11 cellular contexts compared by ENCODE assay signal in the genomic region with DNA sequence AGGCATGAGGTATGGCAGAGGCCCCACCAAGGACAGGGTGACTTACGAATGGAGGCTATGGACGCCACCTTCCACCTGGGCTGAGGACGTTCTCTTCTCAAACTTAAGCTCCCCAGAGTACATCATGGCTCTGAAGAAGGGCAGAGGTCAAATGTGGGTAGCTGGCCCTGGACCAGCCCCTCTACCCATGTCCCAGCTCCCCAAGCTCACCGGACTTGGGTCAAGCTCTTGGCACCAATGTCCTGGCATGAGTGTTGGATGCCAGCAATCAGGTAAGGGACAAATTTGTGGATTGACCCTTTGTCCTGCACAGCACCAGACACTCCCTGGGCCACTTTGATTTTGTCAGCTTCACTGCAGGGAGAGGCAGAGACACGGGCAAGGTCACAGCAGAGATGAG. TPM values are rescaled to one million over a fixed set of nuclear protein-coding genes. Genes with fewer than 3 reads are reported as not detected.
A peak's percentile ranks its signal among the peaks of the same experiment; 100 is the strongest.
DNase-seq lines count a peak whose midpoint lies in the region; ATAC-seq lines count a peak whose summit lies in the region.
"Had no signal": no experiment of that assay in that cellular context is flagged by ENCODE, and none has a peak within 500 bp of the region (broad histone marks: within the 10 kb centered on the region; RNA-seq: fewer than 3 reads in every experiment).

No MANE protein-coding gene starts in this region.

- CTCF ChIA-PET in activated CD4-positive, alpha-beta T cell treated with anti-CD3 and anti-CD28 coated beads, Interleukin-2, amount 10 ng/mL, durations not matched to agents 7 days and 5 days (lab: Charles Lee) = interaction anchor here (1.3 to 9.3 kb wide), 2 partner anchors 9 to 17 kb away, joined by 6 to 100 read pairs; a partner anchor contains a TSS

- intact Hi-C loops in activated CD4-positive, alpha-beta T cell treated with anti-CD3 and anti-CD28 coated beads, Interleukin-2, amount 10 ng/mL, durations not matched to agents 24 days and 14 days (cut with micrococcal nuclease) = loop anchor here (10.0 kb wide), 1 partner anchor 840 kb away; a partner anchor contains a TSS

- peaks cover 43% of the 10 kb centered on the region for H3K4me1 Mint-ChIP-seq in activated CD4-positive, alpha-beta T cell treated with anti-CD3 and anti-CD28 coated beads, Interleukin-2, amount 10 ng/mL, durations not matched to agents 24 days and 14 days
- peaks cover 64% of the 10 kb centered on the region for H3K4me1 Mint-ChIP-seq in activated CD4-positive, alpha-beta T cell treated with anti-CD3 and anti-CD28 coated beads, Interleukin-2, amount 10 ng/mL, durations not matched to agents 7 days and 5 days
- peaks cover 37% of the 10 kb centered on the region for H3K4me1 Mint-ChIP-seq in T-helper 17 cell
- peaks cover 45 to 49% of the 10 kb centered on the region in 2 donors for H3K4me1 Mint-ChIP-seq in natural killer cell treated with Interleukin-12 subunit alpha and Interleukin-12 subunit beta and Interleukin-15 and Interleukin-18, amount 100 ng/mL, for 72 hours (ENCODE audit: low read depth in 2 of 2)

- no peaks in the 10 kb centered on the region for H3K27me3 Mint-ChIP-seq in activated CD4-positive, alpha-beta T cell treated with anti-CD3 and anti-CD28 coated beads, Interleukin-2, amount 10 ng/mL, durations not matched to agents 24 days and 14 days
- H3K27me3 Mint-ChIP-seq in activated CD4-positive, alpha-beta T cell treated with anti-CD3 and anti-CD28 coated beads, Interleukin-2, amount 10 ng/mL, durations not matched to agents 7 days and 5 days = no peaks in the 10 kb centered on the region
- no peaks in the 10 kb centered on the region for H3K27me3 Mint-ChIP-seq in T-helper 17 cell
- no peaks in the 10 kb centered on the region for H3K27me3 Mint-ChIP-seq in natural killer cell treated with Interleukin-12 subunit alpha and Interleukin-12 subunit beta and Interleukin-15 and Interleukin-18, amount 100 ng/mL, for 72 hours

- no peak for DNase-seq in activated CD4-positive, alpha-beta T cell treated with anti-CD3 and anti-CD28 coated beads, Interleukin-2, amount 10 ng/mL, durations not matched to agents 24 days and 14 days
- DNase-seq in activated CD4-positive, alpha-beta T cell treated with anti-CD3 and anti-CD28 coated beads, Interleukin-2, amount 10 ng/mL, durations not matched to agents 7 days and 5 days = no peak
- DNase-seq in T-helper 17 cell = no peak
- no peak for DNase-seq in natural killer cell treated with Interleukin-12 subunit alpha and Interleukin-12 subunit beta and Interleukin-15 and Interleukin-18, amount 100 ng/mL, for 72 hours (ENCODE audit: low spot score)
- DNase-seq: amygdala, NCI-H146, NCI-H446, spleen had no signal

- H3K9me3 ChIP-seq in T-helper 17 cell (ENCODE audit: control insufficient read depth, low read length, poor library complexity, severe bottlenecking) = no peaks in the 10 kb centered on the region
- H3K9me3 ChIP-seq: SK-N-SH, spleen had no signal

- POLR2A ChIA-PET in activated CD4-positive, alpha-beta T cell treated with anti-CD3 and anti-CD28 coated beads, Interleukin-2, amount 10 ng/mL, durations not matched to agents 7 days and 5 days (lab: Charles Lee) = no interaction called here

- H3K36me3 Mint-ChIP-seq in activated CD4-positive, alpha-beta T cell treated with anti-CD3 and anti-CD28 coated beads, Interleukin-2, amount 10 ng/mL, durations not matched to agents 24 days and 14 days (ENCODE audit: low read depth) = peaks cover 67% of the 10 kb centered on the region
- H3K36me3 Mint-ChIP-seq in activated CD4-positive, alpha-beta T cell treated with anti-CD3 and anti-CD28 coated beads, Interleukin-2, amount 10 ng/mL, durations not matched to agents 7 days and 5 days (ENCODE audit: low read depth) = peaks cover 44% of the 10 kb centered on the region
- peaks cover 3% of the 10 kb centered on the region for H3K36me3 Mint-ChIP-seq in T-helper 17 cell (ENCODE audit: low read depth)
- peaks cover 22% of the 10 kb centered on the region for H3K36me3 Mint-ChIP-seq in natural killer cell treated with Interleukin-12 subunit alpha and Interleukin-12 subunit beta and Interleukin-15 and Interleukin-18, amount 100 ng/mL, for 72 hours

- no peak overlapping the region for H3K4me3 Mint-ChIP-seq in activated CD4-positive, alpha-beta T cell treated with anti-CD3 and anti-CD28 coated beads, Interleukin-2, amount 10 ng/mL, durations not matched to agents 24 days and 14 days
- no peak overlapping the region for H3K4me3 Mint-ChIP-seq in activated CD4-positive, alpha-beta T cell treated with anti-CD3 and anti-CD28 coated beads, Interleukin-2, amount 10 ng/mL, durations not matched to agents 7 days and 5 days
- H3K4me3 Mint-ChIP-seq in T-helper 17 cell = peak overlapping the region; percentile 45
- H3K4me3 Mint-ChIP-seq in natural killer cell treated with Interleukin-12 subunit alpha and Interleukin-12 subunit beta and Interleukin-15 and Interleukin-18, amount 100 ng/mL, for 72 hours = peak overlapping the region; percentile 34

- peak overlapping the region; percentile 47 for H3K27ac Mint-ChIP-seq in activated CD4-positive, alpha-beta T cell treated with anti-CD3 and anti-CD28 coated beads, Interleukin-2, amount 10 ng/mL, durations not matched to agents 24 days and 14 days
- H3K27ac Mint-ChIP-seq in activated CD4-positive, alpha-beta T cell treated with anti-CD3 and anti-CD28 coated beads, Interleukin-2, amount 10 ng/mL, durations not matched to agents 7 days and 5 days = no peak overlapping the region
- no peak overlapping the region for H3K27ac Mint-ChIP-seq in T-helper 17 cell
- peak overlapping the region; percentile 86 to 92 for H3K27ac Mint-ChIP-seq in natural killer cell treated with Interleukin-12 subunit alpha and Interleukin-12 subunit beta and Interleukin-15 and Interleukin-18, amount 100 ng/mL, for 72 hours

- ATAC-seq in T-helper 17 cell (no peak), GM21526 (IDR thresholded peaks at IDR 0.05; ENCODE audit: low FRiP score, unreplicated experiment) (no peak), HG03025 (IDR thresholded peaks at IDR 0.05; ENCODE audit: low FRiP score, unreplicated experiment) (no peak)
- no peak for ATAC-seq in natural killer cell treated with Interleukin-12 subunit alpha and Interleukin-12 subunit beta and Interleukin-15 and Interleukin-18, amount 100 ng/mL, for 72 hours

- no peaks in the 10 kb centered on the region for H3K9me3 Mint-ChIP-seq in activated CD4-positive, alpha-beta T cell treated with anti-CD3 and anti-CD28 coated beads, Interleukin-2, amount 10 ng/mL, durations not matched to agents 24 days and 14 days
- no peaks in the 10 kb centered on the region for H3K9me3 Mint-ChIP-seq in activated CD4-positive, alpha-beta T cell treated with anti-CD3 and anti-CD28 coated beads, Interleukin-2, amount 10 ng/mL, durations not matched to agents 7 days and 5 days
- no peaks in the 10 kb centered on the region for H3K9me3 Mint-ChIP-seq in natural killer cell treated with Interleukin-12 subunit alpha and Interleukin-12 subunit beta and Interleukin-15 and Interleukin-18, amount 100 ng/mL, for 72 hours

RNA-seq across cellular contexts. Expression of a gene that starts 2.5 kb away (rescaled TPM):
- 123 and 126 TPM in 2 replicates for total RNA-seq in activated CD4-positive, alpha-beta T cell treated with anti-CD3 and anti-CD28 coated beads, Interleukin-2, amount 10 ng/mL, durations not matched to agents 24 days and 14 days
- total RNA-seq in activated CD4-positive, alpha-beta T cell treated with anti-CD3 and anti-CD28 coated beads, Interleukin-2, amount 10 ng/mL, durations not matched to agents 7 days and 5 days = 10 to 100 TPM; 84.5 to 93.2 TPM
- 10 to 100 TPM; 61.3 to 62.9 TPM for total RNA-seq in T-helper 17 cell
- total RNA-seq in natural killer cell treated with Interleukin-12 subunit alpha and Interleukin-12 subunit beta and Interleukin-15 and Interleukin-18, amount 100 ng/mL, for 72 hours = 100 to 1,000 TPM in 1 of 2 donors, 10 to 100 TPM in 1; 91.4 to 106 TPM

RNA-seq across cellular contexts. Expression of a gene that starts 4.7 kb away (rescaled TPM):
- total RNA-seq in activated CD4-positive, alpha-beta T cell treated with anti-CD3 and anti-CD28 coated beads, Interleukin-2, amount 10 ng/mL, durations not matched to agents 24 days and 14 days = 490 and 496 TPM in 2 replicates
- total RNA-seq in activated CD4-positive, alpha-beta T cell treated with anti-CD3 and anti-CD28 coated beads, Interleukin-2, amount 10 ng/mL, durations not matched to agents 7 days and 5 days = 100 to 1,000 TPM; 152 to 159 TPM
- total RNA-seq in T-helper 17 cell = 100 to 1,000 TPM in 1 of 2 donors, 10 to 100 TPM in 1; 96.8 to 108 TPM
- total RNA-seq in natural killer cell treated with Interleukin-12 subunit alpha and Interleukin-12 subunit beta and Interleukin-15 and Interleukin-18, amount 100 ng/mL, for 72 hours = 100 to 1,000 TPM; 198 to 454 TPM

RNA-seq across cellular contexts. Expression of a gene that starts 6.1 kb away (rescaled TPM):
- total RNA-seq in activated CD4-positive, alpha-beta T cell treated with anti-CD3 and anti-CD28 coated beads, Interleukin-2, amount 10 ng/mL, durations not matched to agents 24 days and 14 days = 31.5 and 36.6 TPM in 2 replicates
- total RNA-seq in activated CD4-positive, alpha-beta T cell treated with anti-CD3 and anti-CD28 coated beads, Interleukin-2, amount 10 ng/mL, durations not matched to agents 7 days and 5 days = 10 to 100 TPM; 20.7 to 22.0 TPM
- 10 to 100 TPM; 21.2 to 27.4 TPM for total RNA-seq in T-helper 17 cell
- 10 to 100 TPM; 20.6 to 24.2 TPM for total RNA-seq in natural killer cell treated with Interleukin-12 subunit alpha and Interleukin-12 subunit beta and Interleukin-15 and Interleukin-18, amount 100 ng/mL, for 72 hours

RNA-seq across cellular contexts. Expression of a gene that starts 17.3 kb away (rescaled TPM):
- total RNA-seq in activated CD4-positive, alpha-beta T cell treated with anti-CD3 and anti-CD28 coated beads, Interleukin-2, amount 10 ng/mL, durations not matched to agents 24 days and 14 days = 141 and 153 TPM in 2 replicates
- total RNA-seq in activated CD4-positive, alpha-beta T cell treated with anti-CD3 and anti-CD28 coated beads, Interleukin-2, amount 10 ng/mL, durations not matched to agents 7 days and 5 days = 100 to 1,000 TPM; 144 to 157 TPM
- total RNA-seq in T-helper 17 cell = 100 to 1,000 TPM; 181 to 202 TPM
- total RNA-seq in natural killer cell treated with Interleukin-12 subunit alpha and Interleukin-12 subunit beta and Interleukin-15 and Interleukin-18, amount 100 ng/mL, for 72 hours = 100 to 1,000 TPM; 128 to 222 TPM

RNA-seq across cellular contexts. Expression of a gene that starts 34.4 kb away (rescaled TPM):
- total RNA-seq in activated CD4-positive, alpha-beta T cell treated with anti-CD3 and anti-CD28 coated beads, Interleukin-2, amount 10 ng/mL, durations not matched to agents 24 days and 14 days = 33.9 and 38.3 TPM in 2 replicates
- 10 to 100 TPM; 45.3 to 47.6 TPM for total RNA-seq in activated CD4-positive, alpha-beta T cell treated with anti-CD3 and anti-CD28 coated beads, Interleukin-2, amount 10 ng/mL, durations not matched to agents 7 days and 5 days
- total RNA-seq in T-helper 17 cell = 10 to 100 TPM; 37.8 to 43.2 TPM
- 10 to 100 TPM; 23.2 to 34.7 TPM for total RNA-seq in natural killer cell treated with Interleukin-12 subunit alpha and Interleukin-12 subunit beta and Interleukin-15 and Interleukin-18, amount 100 ng/mL, for 72 hours

Comparison
In these comparisons a context has a peak if more than half of its experiments do, and no peak if none do; other contexts are left out.
1. H3K27ac Mint-ChIP-seq: peak in activated CD4-positive, alpha-beta T cell treated with anti-CD3 and anti-CD28 coated beads, Interleukin-2, amount 10 ng/mL, durations not matched to agents 24 days and 14 days (single experiment) and natural killer cell treated with Interleukin-12 subunit alpha and Interleukin-12 subunit beta and Interleukin-15 and Interleukin-18, amount 100 ng/mL, for 72 hours (2 of 2); none in activated CD4-positive, alpha-beta T cell treated with anti-CD3 and anti-CD28 coated beads, Interleukin-2, amount 10 ng/mL, durations not matched to agents 7 days and 5 days (single experiment) and T-helper 17 cell (single experiment).
2. H3K4me3 Mint-ChIP-seq: peak in T-helper 17 cell (single experiment) and natural killer cell treated with Interleukin-12 subunit alpha and Interleukin-12 subunit beta and Interleukin-15 and Interleukin-18, amount 100 ng/mL, for 72 hours (single experiment); none in activated CD4-positive, alpha-beta T cell treated with anti-CD3 and anti-CD28 coated beads, Interleukin-2, amount 10 ng/mL, durations not matched to agents 24 days and 14 days (single experiment) and activated CD4-positive, alpha-beta T cell treated with anti-CD3 and anti-CD28 coated beads, Interleukin-2, amount 10 ng/mL, durations not matched to agents 7 days and 5 days (single experiment).